ENCODE assay signal across 9 cellular contexts in the genomic region with DNA sequence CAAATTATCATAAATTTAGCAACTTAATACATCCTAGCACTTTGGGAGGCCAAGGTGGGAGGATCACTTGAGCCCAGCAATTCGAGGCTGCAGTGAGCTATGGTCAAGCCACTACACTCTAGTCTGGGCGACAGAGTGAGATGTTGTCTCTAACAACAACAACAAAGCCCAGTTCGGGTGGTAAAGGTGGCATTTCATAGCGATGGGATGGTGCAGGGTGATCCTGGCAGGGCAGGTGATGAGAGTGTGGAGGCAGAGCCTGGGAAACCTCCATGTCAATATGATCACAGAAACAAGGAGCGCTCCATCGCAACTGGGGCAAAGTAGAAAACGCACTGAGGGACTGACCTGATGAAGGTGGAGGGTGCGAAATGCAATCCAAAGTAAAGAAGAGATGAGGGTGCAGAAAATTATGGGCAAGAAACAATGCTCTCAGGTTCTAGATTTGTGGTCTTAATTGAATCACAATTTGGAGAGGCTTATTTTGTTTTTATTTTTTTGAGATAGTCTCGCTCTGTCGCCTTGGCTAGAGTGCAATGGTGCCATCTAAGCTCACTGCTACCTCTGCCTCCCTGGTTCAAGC. TPM values are rescaled to one million over a fixed set of nuclear protein-coding genes. Genes with fewer than 3 reads are reported as not detected.
"Had no signal": no experiment of that assay in that cellular context is flagged by ENCODE, and none has a peak within 500 bp of the region (broad histone marks: within the 10 kb centered on the region; RNA-seq: fewer than 3 reads in every experiment).

No MANE protein-coding gene starts in this region.

- H3K27ac ChIP-seq: HL-60 had no signal

- FAIRE-seq: HepG2, HTR-8/SVneo had no signal

- H3K4me3 Mint-ChIP-seq: IgD-negative memory B cell had no signal

- DNase-seq: IMR-90, KBM-7, KG1 had no signal

- ATAC-seq: HepG2 had no signal

- H3K4me1 Mint-ChIP-seq: IgD-negative memory B cell had no signal

- H3K27ac Mint-ChIP-seq: IgD-negative memory B cell had no signal

RNA-seq across cellular contexts. Expression of gene CLDN5, which starts 32.8 kb away (rescaled TPM):
- total RNA-seq: HepG2, HT-29, HT1080 had no signal
- polyA plus RNA-seq: HepG2 had no signal
